Comparison of ENCODE assay signal across 28 cellular contexts in the genomic region with DNA sequence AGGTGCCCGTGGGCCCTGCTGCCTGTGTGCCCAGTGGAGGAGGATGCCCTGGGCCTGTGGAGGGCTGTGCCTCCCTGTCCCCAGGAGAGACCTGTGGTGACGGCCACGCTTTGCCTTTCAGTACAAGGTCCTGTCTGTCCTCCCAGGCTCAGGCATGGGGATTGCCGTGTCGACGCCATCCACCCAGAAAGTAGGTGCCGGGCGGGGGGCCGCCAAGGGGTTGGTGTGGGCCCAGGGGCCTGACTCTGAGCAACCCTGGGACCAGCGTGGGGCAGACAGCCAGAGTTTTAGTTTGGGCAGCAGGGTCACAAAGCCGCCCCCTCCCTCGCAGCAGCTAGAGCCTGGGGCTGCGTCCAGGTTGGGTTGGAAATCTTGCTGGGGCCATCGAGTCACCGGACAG. TPM values are rescaled to one million over a fixed set of nuclear protein-coding genes. Genes with fewer than 3 reads are reported as not detected.
DNase-seq lines count a peak whose midpoint lies in the region; ATAC-seq and TF ChIP-seq lines count a peak whose summit lies in the region.
"Had no signal": no experiment of that assay in that cellular context is flagged by ENCODE, and none has a peak within 500 bp of the region (broad histone marks: within the 10 kb centered on the region; RNA-seq: fewer than 3 reads in every experiment).

No MANE protein-coding gene starts in this region.

- peak overlapping the region; percentile 47 for H3K27ac Mint-ChIP-seq in activated CD4-positive, alpha-beta T cell treated with anti-CD3 and anti-CD28 coated beads for 36 hours
- H3K27ac Mint-ChIP-seq in activated CD8-positive, alpha-beta T cell treated with anti-CD3 and anti-CD28 coated beads, Interleukin-2, amount 10 ng/mL, durations not matched to agents 7 days and 5 days = peak overlapping the region; percentile 15
- H3K27ac Mint-ChIP-seq in naive thymus-derived CD4-positive, alpha-beta T cell = peak overlapping the region in 6 of 9 donors; percentile 5 to 92 (median 67)
- H3K27ac Mint-ChIP-seq: activated naive CD8-positive, alpha-beta T cell treated with anti-CD3 and anti-CD28 coated beads, Interleukin-2, amount 10 ng/mL, durations not matched to agents 7 days and 5 days; mesothelial cell of epicardium; stimulated activated memory B cell treated with anti-CD40 and anti-IgM and Interleukin-4, amounts not matched to agents 10 μg/mL and 1 μg/mL and 100 μg/mL, for 72 hours; WTC11 had no signal

- intact Hi-C loops in activated CD4-positive, alpha-beta T cell treated with anti-CD3 and anti-CD28 coated beads for 36 hours (cut with DNase I, micrococcal nuclease) = no loop called here
- intact Hi-C loops in breast epithelium (cut with DNase I; ENCODE audit: low total_unique reads) = loop anchor here (10.0 kb wide), 1 partner anchor 92 kb away; no protein-coding TSS in a partner anchor
- intact Hi-C loops in mammary epithelial cell (cut with micrococcal nuclease) = no loop called here
- intact Hi-C loops in naive thymus-derived CD4-positive, alpha-beta T cell (cut with micrococcal nuclease) = no loop called here

- H3K9me3 ChIP-seq in breast epithelium (no peaks in the 10 kb centered on the region), mammary epithelial cell (replicated peaks; ENCODE audit: insufficient read depth, low read length) (no peaks in the 10 kb centered on the region)
- no peaks in the 10 kb centered on the region for H3K9me3 ChIP-seq in naive thymus-derived CD4-positive, alpha-beta T cell (ENCODE audit: control insufficient read depth in 2 of 3, low read length in 3 of 3)
- H3K9me3 ChIP-seq: left lung, prostate gland, upper lobe of right lung had no signal

- BruUV-seq in mammary epithelial cell (replicated peaks; lab: Mats Ljungman, UMichigan) = no TSS peak

- TF ChIP-seq POLR2A in breast epithelium (IDR thresholded peaks at IDR 0.05) = no peak

- H3K36me3 Mint-ChIP-seq in activated CD4-positive, alpha-beta T cell treated with anti-CD3 and anti-CD28 coated beads for 36 hours (ENCODE audit: low read depth) = peaks cover 22% of the 10 kb centered on the region
- H3K36me3 Mint-ChIP-seq in activated CD8-positive, alpha-beta T cell treated with anti-CD3 and anti-CD28 coated beads, Interleukin-2, amount 10 ng/mL, durations not matched to agents 7 days and 5 days (ENCODE audit: low read depth) = no peaks in the 10 kb centered on the region
- H3K36me3 Mint-ChIP-seq in naive thymus-derived CD4-positive, alpha-beta T cell = peaks cover 0 to 2% (median 0%) of the 10 kb centered on the region in 5 donors
- H3K36me3 Mint-ChIP-seq: mesothelial cell of epicardium, WTC11 had no signal

- H3K4me3 ChIP-seq in breast epithelium = no peak overlapping the region
- H3K4me3 ChIP-seq in mammary epithelial cell (replicated peaks in 1 of 3; ENCODE audit: insufficient read depth in 1 of 3, low read depth in 2 of 3, low read length in 3 of 3) = no peak overlapping the region
- no peak overlapping the region for H3K4me3 ChIP-seq in naive thymus-derived CD4-positive, alpha-beta T cell (ENCODE audit: low read length)
- H3K4me3 ChIP-seq: left lung, prostate gland, SK-N-MC, upper lobe of right lung had no signal

- H3K79me2 ChIP-seq in mammary epithelial cell (ENCODE audit: insufficient read depth, low read length) = no peaks in the 10 kb centered on the region

- H3K4me1 ChIP-seq in breast epithelium (no peaks in the 10 kb centered on the region), mammary epithelial cell (ENCODE audit: insufficient read depth, low read length) (no peaks in the 10 kb centered on the region)
- peaks cover 12 to 32% of the 10 kb centered on the region in 2 donors for H3K4me1 ChIP-seq in naive thymus-derived CD4-positive, alpha-beta T cell (ENCODE audit: control insufficient read depth in 2 of 2, insufficient read depth in 2 of 2, low read length in 2 of 2)
- H3K4me1 ChIP-seq: prostate gland had no signal

- no peak for ATAC-seq in activated CD4-positive, alpha-beta T cell treated with anti-CD3 and anti-CD28 coated beads for 36 hours
- no peak for ATAC-seq in activated CD8-positive, alpha-beta T cell treated with anti-CD3 and anti-CD28 coated beads, Interleukin-2, amount 10 ng/mL, durations not matched to agents 7 days and 5 days
- ATAC-seq in naive thymus-derived CD4-positive, alpha-beta T cell = no peak
- no peak for ATAC-seq in HG02678 (IDR thresholded peaks at IDR 0.05; ENCODE audit: unreplicated experiment)
- ATAC-seq: effector memory CD8-positive, alpha-beta T cell; HCT116; left lung; stimulated activated memory B cell treated with anti-CD40 and anti-IgM and Interleukin-4, amounts not matched to agents 10 μg/mL and 1 μg/mL and 100 μg/mL, for 72 hours; upper lobe of right lung; WTC11 had no signal

- in situ Hi-C loops in mammary epithelial cell (cut with MboI; ENCODE audit: low sequenced_read_pairs in 2 of 2) = no loop called here

- CTCF ChIA-PET in activated CD4-positive, alpha-beta T cell treated with anti-CD3 and anti-CD28 coated beads for 36 hours (lab: Charles Lee) = interaction anchor here (1.3 kb wide), 1 partner anchor 113 kb away, joined by 4 read pairs; no protein-coding TSS in a partner anchor
- CTCF ChIA-PET in mammary epithelial cell (lab: Charles Lee; ENCODE audit: low non-redundant PET) = no interaction called here
- CTCF ChIA-PET in activated CD8-positive, alpha-beta T cell treated with anti-CD3 and anti-CD28 coated beads, Interleukin-2, amount 10 ng/mL, durations not matched to agents 7 days and 5 days (lab: Charles Lee) = no interaction called here
- CTCF ChIA-PET in naive thymus-derived CD4-positive, alpha-beta T cell (lab: Charles Lee) = no interaction called here

- H4K20me1 ChIP-seq in mammary epithelial cell (ENCODE audit: insufficient read depth, low read length) = no peaks in the 10 kb centered on the region

- dilution Hi-C loops in mammary epithelial cell (cut with HindIII; ENCODE audit: low sequenced_read_pairs) = loop anchor here (25.0 kb wide), 1 partner anchor 111 kb away; no protein-coding TSS in a partner anchor

- H3K36me3 ChIP-seq in breast epithelium = no peaks in the 10 kb centered on the region
- no peaks in the 10 kb centered on the region for H3K36me3 ChIP-seq in mammary epithelial cell (ENCODE audit: insufficient read depth, low read length)
- peaks cover 0 to 7% (median 0%) of the 10 kb centered on the region in 3 experiments for H3K36me3 ChIP-seq in naive thymus-derived CD4-positive, alpha-beta T cell (ENCODE audit: control insufficient read depth in 2 of 3, insufficient read depth in 3 of 3, low read length in 3 of 3)
- H3K36me3 ChIP-seq: prostate gland had no signal

- H3K27ac ChIP-seq in breast epithelium = peak overlapping the region; percentile 43 to 66
- H3K27ac ChIP-seq in mammary epithelial cell (ENCODE audit: insufficient read depth, low read depth, low read length) = no peak overlapping the region
- H3K27ac ChIP-seq in naive thymus-derived CD4-positive, alpha-beta T cell (ENCODE audit: low read depth, low read length) = no peak overlapping the region
- H3K27ac ChIP-seq: 22Rv1, left lung, prostate gland, SK-N-MC, upper lobe of right lung had no signal

- H3K9ac ChIP-seq in mammary epithelial cell (ENCODE audit: insufficient read depth, low read length) = no peak overlapping the region

- POLR2A ChIA-PET in activated CD4-positive, alpha-beta T cell treated with anti-CD3 and anti-CD28 coated beads for 36 hours (lab: Charles Lee) = interaction anchor here (0.7 kb wide), 1 partner anchor 30 kb away, joined by 3 read pairs; no protein-coding TSS in a partner anchor
- POLR2A ChIA-PET in activated CD8-positive, alpha-beta T cell treated with anti-CD3 and anti-CD28 coated beads, Interleukin-2, amount 10 ng/mL, durations not matched to agents 7 days and 5 days (lab: Charles Lee) = no interaction called here
- POLR2A ChIA-PET in naive thymus-derived CD4-positive, alpha-beta T cell (lab: Charles Lee) = no interaction called here

- H3K9me3 Mint-ChIP-seq in activated CD4-positive, alpha-beta T cell treated with anti-CD3 and anti-CD28 coated beads for 36 hours (ENCODE audit: low read depth) = no peaks in the 10 kb centered on the region
- no peaks in the 10 kb centered on the region for H3K9me3 Mint-ChIP-seq in activated CD8-positive, alpha-beta T cell treated with anti-CD3 and anti-CD28 coated beads, Interleukin-2, amount 10 ng/mL, durations not matched to agents 7 days and 5 days (ENCODE audit: insufficient read depth)
- no peaks in the 10 kb centered on the region for H3K9me3 Mint-ChIP-seq in naive thymus-derived CD4-positive, alpha-beta T cell
- H3K9me3 Mint-ChIP-seq: activated naive CD8-positive, alpha-beta T cell treated with anti-CD3 and anti-CD28 coated beads, Interleukin-2, amount 10 ng/mL, durations not matched to agents 7 days and 5 days; effector memory CD8-positive, alpha-beta T cell; mesothelial cell of epicardium; stimulated activated memory B cell treated with anti-CD40 and anti-IgM and Interleukin-4, amounts not matched to agents 10 μg/mL and 1 μg/mL and 100 μg/mL, for 72 hours; WTC11 had no signal

- DNase-seq in activated CD4-positive, alpha-beta T cell treated with anti-CD3 and anti-CD28 coated beads for 36 hours = no peak
- DNase-seq in activated CD4-positive, alpha-beta T cell treated with anti-CD3 and anti-CD28 coated beads, Interleukin-2, amount 50 U/mL, for 1 hour = no peak
- no peak for DNase-seq in breast epithelium (ENCODE audit: low spot score in 2 of 2)
- DNase-seq in mammary epithelial cell = no peak
- no peak for DNase-seq in activated CD8-positive, alpha-beta T cell treated with anti-CD3 and anti-CD28 coated beads, Interleukin-2, amount 10 ng/mL, durations not matched to agents 7 days and 5 days
- no peak for DNase-seq in naive thymus-derived CD4-positive, alpha-beta T cell
- DNase-seq in OCI-M1 (lab: John Stamatoyannopoulos, UW) = no peak
- DNase-seq: activated CD8-positive, alpha-beta memory T cell treated with anti-CD3 and anti-CD28 coated beads for 24 hours; activated naive CD8-positive, alpha-beta T cell treated with anti-CD3 and anti-CD28 coated beads, Interleukin-2, amount 10 ng/mL, durations not matched to agents 7 days and 5 days; caudate nucleus; cortex of kidney; effector memory CD8-positive, alpha-beta T cell; Kasumi-1; left lung; NCI-H1417 treated with DMSO at 0.1 percent for 48 hours; NCI-H2081; NCI-H526; T-helper 1 cell; upper lobe of right lung had no signal

- no peak overlapping the region for H3K4me2 ChIP-seq in mammary epithelial cell (ENCODE audit: insufficient read depth, low read depth, low read length)

- H3K27me3 ChIP-seq in breast epithelium (no peaks in the 10 kb centered on the region), mammary epithelial cell (ENCODE audit: insufficient read depth, low read length) (no peaks in the 10 kb centered on the region)
- H3K27me3 ChIP-seq in naive thymus-derived CD4-positive, alpha-beta T cell (ENCODE audit: control insufficient read depth in 2 of 2, insufficient read depth in 2 of 2, low read length in 2 of 2) = no peaks in the 10 kb centered on the region
- H3K27me3 ChIP-seq: left lung, upper lobe of right lung had no signal

- peaks cover 49% of the 10 kb centered on the region for H3K4me1 Mint-ChIP-seq in activated CD4-positive, alpha-beta T cell treated with anti-CD3 and anti-CD28 coated beads for 36 hours
- H3K4me1 Mint-ChIP-seq in activated CD8-positive, alpha-beta T cell treated with anti-CD3 and anti-CD28 coated beads, Interleukin-2, amount 10 ng/mL, durations not matched to agents 7 days and 5 days (ENCODE audit: low read depth) = peaks cover 35% of the 10 kb centered on the region
- peaks cover 22 to 36% (median 32%) of the 10 kb centered on the region in 7 donors for H3K4me1 Mint-ChIP-seq in naive thymus-derived CD4-positive, alpha-beta T cell
- H3K4me1 Mint-ChIP-seq: mesothelial cell of epicardium, WTC11 had no signal

- 76% methylated on average over 9 of the region's 15 CpGs for WGBS in mammary epithelial cell (ENCODE audit: low coverage, missing lambda C conversion rate)

- H2AFZ ChIP-seq in mammary epithelial cell (ENCODE audit: low read depth, low read length) = no peak overlapping the region

- H3K27me3 Mint-ChIP-seq in activated CD4-positive, alpha-beta T cell treated with anti-CD3 and anti-CD28 coated beads for 36 hours = no peaks in the 10 kb centered on the region
- H3K27me3 Mint-ChIP-seq in activated CD8-positive, alpha-beta T cell treated with anti-CD3 and anti-CD28 coated beads, Interleukin-2, amount 10 ng/mL, durations not matched to agents 7 days and 5 days (ENCODE audit: low read depth) = no peaks in the 10 kb centered on the region
- H3K27me3 Mint-ChIP-seq in naive thymus-derived CD4-positive, alpha-beta T cell = no peaks in the 10 kb centered on the region
- H3K27me3 Mint-ChIP-seq: activated naive CD8-positive, alpha-beta T cell treated with anti-CD3 and anti-CD28 coated beads, Interleukin-2, amount 10 ng/mL, durations not matched to agents 7 days and 5 days; effector memory CD8-positive, alpha-beta T cell; stimulated activated memory B cell treated with anti-CD40 and anti-IgM and Interleukin-4, amounts not matched to agents 10 μg/mL and 1 μg/mL and 100 μg/mL, for 72 hours had no signal

- peak overlapping the region; percentile 85 for H3K4me3 Mint-ChIP-seq in activated CD4-positive, alpha-beta T cell treated with anti-CD3 and anti-CD28 coated beads for 36 hours
- no peak overlapping the region for H3K4me3 Mint-ChIP-seq in activated CD8-positive, alpha-beta T cell treated with anti-CD3 and anti-CD28 coated beads, Interleukin-2, amount 10 ng/mL, durations not matched to agents 7 days and 5 days
- peak overlapping the region in 2 of 10 donors; percentile 2 to 51 for H3K4me3 Mint-ChIP-seq in naive thymus-derived CD4-positive, alpha-beta T cell
- H3K4me3 Mint-ChIP-seq: activated naive CD8-positive, alpha-beta T cell treated with anti-CD3 and anti-CD28 coated beads, Interleukin-2, amount 10 ng/mL, durations not matched to agents 7 days and 5 days; CD14-positive monocyte; effector memory CD8-positive, alpha-beta T cell; mesothelial cell of epicardium; stimulated activated memory B cell treated with anti-CD40 and anti-IgM and Interleukin-4, amounts not matched to agents 10 μg/mL and 1 μg/mL and 100 μg/mL, for 72 hours; WTC11 had no signal

- no peak for TF ChIP-seq CTCF in breast epithelium (IDR thresholded peaks at IDR 0.05)
- TF ChIP-seq CTCF in mammary epithelial cell (conservative IDR thresholded peaks at IDR 0.05 in 1 of 2, IDR thresholded peaks at IDR 0.05 in 1 of 2; ENCODE audit: extremely low read depth in 1 of 2, insufficient read depth in 1 of 2, low read depth in 1 of 2, low read length in 2 of 2) = no peak

RNA-seq across cellular contexts. Expression of a gene that starts 56.3 kb away (rescaled TPM):
- total RNA-seq in activated CD4-positive, alpha-beta T cell treated with anti-CD3 and anti-CD28 coated beads for 36 hours = 10 to 100 TPM; 25.7 to 40.7 TPM
- total RNA-seq in breast epithelium (10 to 100 TPM; 28.4 to 85.6 (median 61.0) TPM), mammary epithelial cell (10 to 100 TPM; 19.2 to 58.8 TPM)
- polyA plus RNA-seq in mammary epithelial cell = 17.7 TPM
- polyA minus RNA-seq in mammary epithelial cell = 3.0 TPM
- total RNA-seq in activated CD8-positive, alpha-beta T cell treated with anti-CD3 and anti-CD28 coated beads, Interleukin-2, amount 10 ng/mL, durations not matched to agents 7 days and 5 days = 10 to 100 TPM; 41.2 to 42.1 TPM
- total RNA-seq in naive thymus-derived CD4-positive, alpha-beta T cell = 10 to 100 TPM; 13.9 to 48.5 (median 15.6) TPM
- polyA plus RNA-seq in naive thymus-derived CD4-positive, alpha-beta T cell = 1 to 10 TPM; 2.1 to 2.8 TPM

Comparison
In these comparisons a context has a peak if more than half of its experiments do, and no peak if none do; other contexts are left out.
1. H3K27ac ChIP-seq: peak in breast epithelium (2 of 2); none in mammary epithelial cell (single experiment) and naive thymus-derived CD4-positive, alpha-beta T cell (single experiment).
2. H3K27ac Mint-ChIP-seq: peak in every context shown above with its lines; median percentile 67 in naive thymus-derived CD4-positive, alpha-beta T cell; 47 in activated CD4-positive, alpha-beta T cell treated with anti-CD3 and anti-CD28 coated beads for 36 hours; 15 in activated CD8-positive, alpha-beta T cell treated with anti-CD3 and anti-CD28 coated beads, Interleukin-2, amount 10 ng/mL, durations not matched to agents 7 days and 5 days.